ENCODE assay signal across 20 cellular contexts in the genomic region with DNA sequence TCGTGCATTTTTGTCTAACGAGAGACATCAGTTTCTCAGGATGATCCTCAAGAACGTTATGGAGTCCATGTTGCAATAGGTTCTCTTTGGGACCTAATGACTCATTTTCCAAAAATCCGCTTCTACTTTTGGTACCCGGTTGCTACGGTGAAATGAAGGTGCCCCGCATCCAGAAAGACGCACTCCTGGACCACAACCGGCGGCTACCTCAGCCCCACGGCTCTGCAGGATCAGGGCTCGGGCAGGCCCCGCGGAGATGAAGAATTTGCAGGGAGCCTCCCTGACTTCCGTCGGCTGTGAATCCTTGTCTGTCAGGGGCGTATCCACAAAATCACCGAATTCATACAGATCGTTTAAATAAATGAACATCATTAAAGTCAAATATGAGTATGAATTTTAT. TPM values are rescaled to one million over a fixed set of nuclear protein-coding genes. Genes with fewer than 3 reads are reported as not detected.
A peak's percentile ranks its signal among the peaks of the same experiment; 100 is the strongest.
DNase-seq lines count a peak whose midpoint lies in the region; ATAC-seq, FAIRE-seq and TF ChIP-seq lines count a peak whose summit lies in the region.
"Had no signal": no experiment of that assay in that cellular context is flagged by ENCODE, and none has a peak within 500 bp of the region (broad histone marks: within the 10 kb centered on the region; RNA-seq: fewer than 3 reads in every experiment).

No MANE protein-coding gene starts in this region.

- intact Hi-C loops in kidney (cut with DNase I) (no loop called here), posterior vena cava (cut with DNase I) (no loop called here), body of pancreas (cut with DNase I) (no loop called here)

- no peaks in the 10 kb centered on the region for H3K9me3 Mint-ChIP-seq in activated naive CD4-positive, alpha-beta T cell treated with anti-CD3 and anti-CD28 coated beads, Interleukin-2, amount 10 ng/mL, durations not matched to agents 7 days and 5 days
- H3K9me3 Mint-ChIP-seq: CD8-positive, alpha-beta memory T cell; H9 had no signal

- WGBS in body of pancreas, 2 donors, result 91 to 94% methylated on average over 19 of the region's 19 CpGs

- H3K36me3 ChIP-seq in kidney (ENCODE audit: control insufficient read depth in 1 of 2, insufficient read depth in 2 of 2, low read length in 2 of 2) (peaks cover 8 to 9% of the 10 kb centered on the region in 2 donors), body of pancreas (replicated peaks in 1 of 2; ENCODE audit: insufficient read depth in 1 of 2, low read depth in 2 of 2) (peaks cover 13 to 17% of the 10 kb centered on the region in 2 donors)

- in situ Hi-C loops in GM13976 (cut with MboI; ENCODE audit: low sequenced_read_pairs, unreplicated experiment), result no loop called here

- no peak overlapping the region for H3K4me3 Mint-ChIP-seq in activated naive CD4-positive, alpha-beta T cell treated with anti-CD3 and anti-CD28 coated beads, Interleukin-2, amount 10 ng/mL, durations not matched to agents 7 days and 5 days
- H3K4me3 Mint-ChIP-seq: CD8-positive, alpha-beta memory T cell; H9 had no signal

- H3K27ac Mint-ChIP-seq in activated naive CD4-positive, alpha-beta T cell treated with anti-CD3 and anti-CD28 coated beads, Interleukin-2, amount 10 ng/mL, durations not matched to agents 7 days and 5 days, result no peak overlapping the region

- no peak overlapping the region for H3K9ac ChIP-seq in kidney (ENCODE audit: low read length in 2 of 2)

- H3K4me1 ChIP-seq in kidney (ENCODE audit: control insufficient read depth in 1 of 2, insufficient read depth in 1 of 2, low read depth in 1 of 2, low read length in 2 of 2), result no peaks in the 10 kb centered on the region
- no peaks in the 10 kb centered on the region for H3K4me1 ChIP-seq in body of pancreas

- no peak for ATAC-seq in activated CD4-positive, CD25-positive, alpha-beta regulatory T cell treated with anti-CD3 and anti-CD28 coated beads, Interleukin-2, amount 50 U/mL, for 24 hours
- ATAC-seq in body of pancreas, result no peak

- peaks cover 54% of the 10 kb centered on the region for H3K36me3 Mint-ChIP-seq in activated naive CD4-positive, alpha-beta T cell treated with anti-CD3 and anti-CD28 coated beads, Interleukin-2, amount 10 ng/mL, durations not matched to agents 7 days and 5 days

- no peak for FAIRE-seq in kidney (lab: Jason Lieb, UNC)

- no peak for TF ChIP-seq POLR2A in body of pancreas (IDR thresholded peaks at IDR 0.05)

- H3K9me3 ChIP-seq in kidney (ENCODE audit: control insufficient read depth in 1 of 2, low read length in 2 of 2) (no peaks in the 10 kb centered on the region), body of pancreas (no peaks in the 10 kb centered on the region)
- H3K9me3 ChIP-seq: MG63 had no signal

- DNase-seq in GM13976 (ENCODE audit: low spot score) (peak; percentile 20), kidney (peak; percentile 42), posterior vena cava (ENCODE audit: low spot score) (peak; percentile 18), COLO668 (lab: John Stamatoyannopoulos, UW; ENCODE audit: unreplicated experiment) (no peak), body of pancreas (no peak)
- no peak for DNase-seq in activated naive CD4-positive, alpha-beta T cell treated with anti-CD3 and anti-CD28 coated beads, Interleukin-2, amount 10 ng/mL, durations not matched to agents 7 days and 5 days
- DNase-seq: C1 segment of cervical spinal cord, DMS79, H9, Kasumi-1, MG63, NCI-H1048, NCI-H1436, NCI-H1930, NCI-H226, NCI-H524, NCI-H82 had no signal

- H3K27me3 Mint-ChIP-seq in activated naive CD4-positive, alpha-beta T cell treated with anti-CD3 and anti-CD28 coated beads, Interleukin-2, amount 10 ng/mL, durations not matched to agents 7 days and 5 days, result no peaks in the 10 kb centered on the region
- H3K27me3 Mint-ChIP-seq: CD8-positive, alpha-beta memory T cell had no signal

- CTCF ChIA-PET in activated naive CD4-positive, alpha-beta T cell treated with anti-CD3 and anti-CD28 coated beads, Interleukin-2, amount 10 ng/mL, durations not matched to agents 7 days and 5 days (lab: Charles Lee), result no interaction called here

- no peaks in the 10 kb centered on the region for H3K27me3 ChIP-seq in body of pancreas
- H3K27me3 ChIP-seq: MG63 had no signal

- H3K4me3 ChIP-seq in kidney (ENCODE audit: low read length in 2 of 2) (no peak overlapping the region), body of pancreas (no peak overlapping the region)
- H3K4me3 ChIP-seq: MG63 had no signal

- no peak overlapping the region for H3K27ac ChIP-seq in kidney (ENCODE audit: low read depth in 2 of 2, low read length in 2 of 2)
- no peak overlapping the region for H3K27ac ChIP-seq in body of pancreas

- no peaks in the 10 kb centered on the region for H3K4me1 Mint-ChIP-seq in activated naive CD4-positive, alpha-beta T cell treated with anti-CD3 and anti-CD28 coated beads, Interleukin-2, amount 10 ng/mL, durations not matched to agents 7 days and 5 days
- H3K4me1 Mint-ChIP-seq: CD8-positive, alpha-beta memory T cell; H9 had no signal

- TF ChIP-seq CTCF in GM13976 (IDR thresholded peaks at IDR 0.05; ENCODE audit: borderline replicate concordance, control extremely low read depth, extremely low read depth, insufficient read depth, missing control alignments) (no peak), kidney (IDR thresholded peaks at IDR 0.05; ENCODE audit: borderline replicate concordance, extremely low read depth, insufficient read depth) (no peak), body of pancreas (IDR thresholded peaks at IDR 0.05) (no peak)

TF ChIP-seq in PFSK-1, 5 proteins besides CTCF, POLR2A, EP300 and RAD21:
- no peak for TF ChIP-seq SIN3A (IDR thresholded peaks at IDR 0.05; ENCODE audit: borderline replicate concordance, insufficient read depth, low read length)
- TF ChIP-seq POLR2AphosphoS5 (IDR thresholded peaks at IDR 0.05; ENCODE audit: low read depth, low read length), result 0 out of 2 replicates have a peak, but pooled peaks have one; percentile 5

RNA-seq across cellular contexts. Expression of a gene that starts 15.6 kb away (rescaled TPM):
- 158 TPM for polyA plus RNA-seq in PFSK-1 (2012; ENCODE audit: insufficient read length, low read depth)
- 50.1 TPM for total RNA-seq in kidney
- 61.9 TPM for polyA plus RNA-seq in kidney (ENCODE audit: insufficient read depth, low read depth, low replicate concordance)
- 10 to 100 TPM; 31.1 to 34.9 TPM for total RNA-seq in posterior vena cava
- total RNA-seq in body of pancreas, result 10 to 100 TPM; 25.7 to 32.4 TPM

RNA-seq across cellular contexts. Expression of a gene that starts 21.8 kb away (rescaled TPM):
- polyA plus RNA-seq in PFSK-1 (2012; ENCODE audit: insufficient read length, low read depth), result 143 TPM
- total RNA-seq in kidney, result 11.0 TPM
- 4.9 TPM for polyA plus RNA-seq in kidney (ENCODE audit: insufficient read depth, low read depth, low replicate concordance)
- 1 to 10 TPM; 3.1 to 5.6 TPM for total RNA-seq in posterior vena cava
- 1 to 10 TPM; 4.2 to 7.3 TPM for total RNA-seq in body of pancreas

Comparison
In these comparisons a context has a peak if more than half of its experiments do, and no peak if none do; other contexts are left out.
1. DNase-seq: peak in GM13976 (single experiment), kidney (single experiment) and posterior vena cava (single experiment); none in activated naive CD4-positive, alpha-beta T cell treated with anti-CD3 and anti-CD28 coated beads, Interleukin-2, amount 10 ng/mL, durations not matched to agents 7 days and 5 days (single experiment), COLO668 (single experiment) and body of pancreas (0 of 4).